ENCODE assay signal across 19 cellular contexts in the genomic region with DNA sequence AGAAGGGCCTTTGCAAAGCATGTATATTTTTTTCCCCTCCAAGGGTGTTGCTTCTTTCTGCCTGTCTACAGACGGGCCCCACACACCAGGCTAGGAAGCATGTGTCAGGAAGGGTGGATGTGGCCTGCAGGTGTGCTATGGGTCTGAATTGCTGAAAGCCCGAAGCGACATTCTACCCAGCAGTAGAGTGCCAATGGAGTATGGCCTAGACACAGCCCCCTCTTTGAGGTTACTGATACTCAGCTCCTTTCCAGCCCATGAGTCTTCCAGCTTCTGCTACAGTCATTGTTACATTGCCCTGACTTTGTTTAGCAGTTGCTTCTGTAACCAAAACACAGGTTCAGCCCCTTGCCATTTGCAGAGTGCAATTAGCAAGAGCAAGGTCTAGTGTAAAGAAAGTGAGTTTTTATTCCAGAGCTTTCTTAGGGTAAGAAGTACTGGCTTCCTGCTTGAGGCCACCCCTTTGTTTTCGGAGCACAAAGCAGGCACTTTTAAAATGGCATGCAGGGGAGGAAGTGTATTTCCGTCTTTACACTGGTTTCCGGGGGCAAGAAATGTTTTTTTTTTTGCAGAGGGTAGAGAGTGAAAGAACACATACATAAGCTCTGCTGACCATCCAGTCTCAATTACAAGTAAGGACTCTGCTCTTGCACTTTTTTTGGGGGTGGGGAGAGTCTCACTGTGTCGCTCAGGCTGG.
DNase-seq lines count a peak whose midpoint lies in the region; ATAC-seq, FAIRE-seq and TF ChIP-seq lines count a peak whose summit lies in the region.
"Had no signal": no experiment of that assay in that cellular context is flagged by ENCODE, and none has a peak within 500 bp of the region (broad histone marks: within the 10 kb centered on the region; RNA-seq: fewer than 3 reads in every experiment).

No MANE protein-coding gene starts in this region.

- H3K36me3 ChIP-seq in left ventricle myocardium inferior (no peaks in the 10 kb centered on the region), KOPT-K1 (ENCODE audit: insufficient read depth, low read length) (peaks cover 63% of the 10 kb centered on the region), upper lobe of right lung (no peaks in the 10 kb centered on the region)
- H3K36me3 ChIP-seq: pancreas had no signal

- TF ChIP-seq CTCF in left ventricle myocardium inferior (IDR thresholded peaks at IDR 0.05; ENCODE audit: borderline replicate concordance) (no peak), upper lobe of right lung (IDR thresholded peaks at IDR 0.05) (no peak)

- intact Hi-C loops in left ventricle myocardium inferior (cut with micrococcal nuclease), result loop anchor here (10.0 kb wide), 1 partner anchor 65 kb away; no protein-coding TSS in a partner anchor
- intact Hi-C loops in Right ventricle myocardium inferior (cut with DNase I), result no loop called here
- intact Hi-C loops in upper lobe of right lung (cut with DNase I), result no loop called here

- ATAC-seq in Right ventricle myocardium inferior (no peak), upper lobe of right lung (no peak)
- ATAC-seq: left colon, pancreas had no signal

- H3K27me3 ChIP-seq in left ventricle myocardium inferior (ENCODE audit: low read depth) (no peaks in the 10 kb centered on the region), upper lobe of right lung (no peaks in the 10 kb centered on the region)
- H3K27me3 ChIP-seq: pancreas, SJSA1 had no signal

- peak overlapping the region; percentile 68 for H3K27ac ChIP-seq in left ventricle myocardium inferior (replicated peaks)
- H3K27ac ChIP-seq in KOPT-K1 (ENCODE audit: low read depth, low read length, poor library complexity, severe bottlenecking), result peak overlapping the region; percentile 91
- peak overlapping the region; percentile 24 for H3K27ac ChIP-seq in upper lobe of right lung
- H3K27ac ChIP-seq: HL-60, pancreas, SJSA1 had no signal

- no peak for FAIRE-seq in GM19239 (lab: Jason Lieb, UNC)
- FAIRE-seq: pancreas, TTC549 had no signal

- no peaks in the 10 kb centered on the region for H3K9me3 ChIP-seq in left ventricle myocardium inferior (replicated peaks)
- H3K9me3 ChIP-seq in KOPT-K1 (ENCODE audit: insufficient read depth, low read length, poor library complexity, severe bottlenecking), result no peaks in the 10 kb centered on the region
- H3K9me3 ChIP-seq in upper lobe of right lung, result no peaks in the 10 kb centered on the region
- H3K9me3 ChIP-seq: pancreas, SJSA1 had no signal

- DNase-seq in left ventricle myocardium inferior, result no peak
- DNase-seq in Right ventricle myocardium inferior (ENCODE audit: missing footprints), result no peak
- DNase-seq in dermis blood vessel endothelial cell, result peak; percentile 64
- no peak for DNase-seq in upper lobe of right lung
- no peak for DNase-seq in NOMO-1 (lab: John Stamatoyannopoulos, UW; ENCODE audit: unreplicated experiment in 2 of 2)
- no peak for DNase-seq in GM19239 (ENCODE audit: insufficient read length, low spot score)
- DNase-seq in HK-2 (ENCODE audit: unreplicated experiment), result no peak
- DNase-seq: activated CD8-positive, alpha-beta memory T cell treated with anti-CD3 and anti-CD28 coated beads, Interleukin-2, amount 50 U/mL, for 4 hours; DMS 273 treated with DMSO at 0.1 percent for 48 hours; Karpas-422; left colon; NCI-H1436; NCI-H345; pancreas had no signal

- H3K4me1 ChIP-seq in left ventricle myocardium inferior (peaks cover 17% of the 10 kb centered on the region), upper lobe of right lung (no peaks in the 10 kb centered on the region)
- H3K4me1 ChIP-seq: pancreas, SJSA1 had no signal

- H3K4me3 ChIP-seq in left ventricle myocardium inferior (no peak overlapping the region), upper lobe of right lung (no peak overlapping the region)
- H3K4me3 ChIP-seq: pancreas, SJSA1, smooth muscle cell had no signal

Comparison
In these comparisons a context has a peak if more than half of its experiments do, and no peak if none do; other contexts are left out.
1. H3K27ac ChIP-seq: peak in every context shown above with its lines; median percentile 91 in KOPT-K1; 68 in left ventricle myocardium inferior; 24 in upper lobe of right lung.